In genomic region chr4:3623106-3623505, GRCh38 we compare ENCODE assay signal across 32 cellular contexts.
"Had no signal": no experiment of that assay in that cellular context is flagged by ENCODE, and none has a peak within 500 bp of the region (broad histone marks: within the 10 kb centered on the region; RNA-seq: fewer than 3 reads in every experiment).

No MANE protein-coding gene starts in this region.

- ATAC-seq: activated CD4-positive, alpha-beta T cell treated with anti-CD3 and anti-CD28 coated beads for 36 hours; activated CD8-positive, alpha-beta memory T cell treated with anti-CD3 and anti-CD28 coated beads, Interleukin-2, amount 10 ng/mL, durations not matched to agents 7 days and 5 days; activated CD8-positive, alpha-beta T cell treated with anti-CD3 and anti-CD28 coated beads, Interleukin-2, amount 10 ng/mL, durations not matched to agents 7 days and 5 days; activated naive CD8-positive, alpha-beta T cell treated with anti-CD3 and anti-CD28 coated beads, Interleukin-2, amount 50 U/mL, for 24 hours; gastroesophageal sphincter had no signal

- FAIRE-seq: colon, endometrium had no signal

- H3K36me3 Mint-ChIP-seq: activated CD4-positive, alpha-beta memory T cell treated with anti-CD3 and anti-CD28 coated beads for 36 hours; activated CD8-positive, alpha-beta memory T cell treated with anti-CD3 and anti-CD28 coated beads, Interleukin-2, amount 10 ng/mL, durations not matched to agents 7 days and 5 days; activated naive CD4-positive, alpha-beta T cell treated with anti-CD3 and anti-CD28 coated beads, Interleukin-2, amount 50 U/mL, for 24 hours; activated naive CD8-positive, alpha-beta T cell treated with anti-CD3 and anti-CD28 coated beads for 36 hours; brain had no signal

- H3K4me3 Mint-ChIP-seq: activated CD4-positive, alpha-beta memory T cell treated with anti-CD3 and anti-CD28 coated beads for 36 hours; activated CD4-positive, alpha-beta T cell treated with anti-CD3 and anti-CD28 coated beads for 36 hours; activated CD4-positive, alpha-beta T cell treated with anti-CD3 and anti-CD28 coated beads, Interleukin-2, amount 10 ng/mL, durations not matched to agents 24 days and 14 days; activated CD8-positive, alpha-beta memory T cell treated with anti-CD3 and anti-CD28 coated beads, Interleukin-2, amount 10 ng/mL, durations not matched to agents 7 days and 5 days; activated CD8-positive, alpha-beta T cell treated with anti-CD3 and anti-CD28 coated beads, Interleukin-2, amount 10 ng/mL, durations not matched to agents 7 days and 5 days; activated naive CD4-positive, alpha-beta T cell treated with anti-CD3 and anti-CD28 coated beads for 36 hours; activated naive CD4-positive, alpha-beta T cell treated with anti-CD3 and anti-CD28 coated beads, Interleukin-2, amount 50 U/mL, for 24 hours; activated naive CD8-positive, alpha-beta T cell treated with anti-CD3 and anti-CD28 coated beads for 36 hours; activated naive CD8-positive, alpha-beta T cell treated with anti-CD3 and anti-CD28 coated beads, Interleukin-2, amount 50 U/mL, for 24 hours; activated T-helper 1 cell treated with anti-CD3 and anti-CD28 coated beads, Interleukin-12 subunit alpha, Interleukin-12 subunit beta, Interleukin-2, Interleukin-4 antibody, amounts not matched to agents 30 ng/mL and 10 ng/mL and 1 ng/mL, durations not matched to agents 14 hours and 24 hours and 36 hours; central memory CD8-positive, alpha-beta T cell had no signal

- DNase-seq: activated CD4-positive, alpha-beta memory T cell treated with anti-CD3 and anti-CD28 coated beads for 36 hours; activated CD4-positive, alpha-beta T cell treated with anti-CD3 and anti-CD28 coated beads for 36 hours; activated CD4-positive, alpha-beta T cell treated with anti-CD3 and anti-CD28 coated beads, Interleukin-2, amount 10 ng/mL, durations not matched to agents 24 days and 14 days; activated CD4-positive, CD25-positive, alpha-beta regulatory T cell; activated CD4-positive, CD25-positive, alpha-beta regulatory T cell treated with anti-CD3 and anti-CD28 coated beads, Interleukin-2, amount 50 U/mL, for 72 hours; activated CD8-positive, alpha-beta memory T cell treated with anti-CD3 and anti-CD28 coated beads, Interleukin-2, amount 10 ng/mL, durations not matched to agents 7 days and 5 days; activated CD8-positive, alpha-beta memory T cell treated with anti-CD3 and anti-CD28 coated beads, Interleukin-2, amount 50 U/mL, for 4 hours; activated CD8-positive, alpha-beta T cell treated with anti-CD3 and anti-CD28 coated beads, Interleukin-2, amount 10 ng/mL, durations not matched to agents 7 days and 5 days; activated effector memory CD4-positive, alpha-beta T cell treated with anti-CD3 and anti-CD28 coated beads, Interleukin-2, amount 50 U/mL, for 16 hours; activated naive CD4-positive, alpha-beta T cell treated with anti-CD3 and anti-CD28 coated beads for 36 hours; activated naive CD8-positive, alpha-beta T cell treated with anti-CD3 and anti-CD28 coated beads for 36 hours; activated naive CD8-positive, alpha-beta T cell treated with anti-CD3 and anti-CD28 coated beads, Interleukin-2, amount 50 U/mL, for 24 hours; activated T-cell treated with anti-CD3 and anti-CD28 coated beads, Interleukin-2, amount 50 U/mL, for 1 hour; activated T-cell treated with anti-CD3 and anti-CD28 coated beads, Interleukin-2, amount 50 U/mL, for 48 hours; adrenal gland; cortex of kidney; dermis blood vessel endothelial cell; effector CD8-positive, alpha-beta T cell; esophagus squamous epithelium; foreskin melanocyte; T-helper 2 cell had no signal

- H3K27ac ChIP-seq: adrenal gland, ascending aorta, breast epithelium, epithelial cell of prostate, esophagus squamous epithelium, gastroesophageal sphincter had no signal

- H3K9me3 ChIP-seq: adrenal gland, ascending aorta, breast epithelium, esophagus squamous epithelium had no signal

- H3K27ac Mint-ChIP-seq: activated CD4-positive, alpha-beta memory T cell treated with anti-CD3 and anti-CD28 coated beads for 36 hours; activated CD4-positive, alpha-beta T cell treated with anti-CD3 and anti-CD28 coated beads for 36 hours; activated CD4-positive, alpha-beta T cell treated with anti-CD3 and anti-CD28 coated beads, Interleukin-2, amount 10 ng/mL, durations not matched to agents 24 days and 14 days; activated CD8-positive, alpha-beta memory T cell treated with anti-CD3 and anti-CD28 coated beads, Interleukin-2, amount 10 ng/mL, durations not matched to agents 7 days and 5 days; activated CD8-positive, alpha-beta T cell treated with anti-CD3 and anti-CD28 coated beads, Interleukin-2, amount 10 ng/mL, durations not matched to agents 7 days and 5 days; activated naive CD4-positive, alpha-beta T cell treated with anti-CD3 and anti-CD28 coated beads for 36 hours; activated naive CD4-positive, alpha-beta T cell treated with anti-CD3 and anti-CD28 coated beads, Interleukin-2, amount 50 U/mL, for 24 hours; activated naive CD8-positive, alpha-beta T cell treated with anti-CD3 and anti-CD28 coated beads for 36 hours; activated naive CD8-positive, alpha-beta T cell treated with anti-CD3 and anti-CD28 coated beads, Interleukin-2, amount 50 U/mL, for 24 hours; activated T-helper 1 cell treated with anti-CD3 and anti-CD28 coated beads, Interleukin-12 subunit alpha, Interleukin-12 subunit beta, Interleukin-2, Interleukin-4 antibody, amounts not matched to agents 30 ng/mL and 10 ng/mL and 1 ng/mL, durations not matched to agents 14 hours and 24 hours and 36 hours; activated T-helper 2 cell treated with anti-CD3 and anti-CD28 coated beads, Interferon-gamma antibody, Interleukin-2, Interleukin-4, amounts not matched to agents 10 μg/mL and 5 μg/mL and 100 μg/mL, durations not matched to agents 14 hours and 24 hours and 36 hours had no signal

- H3K36me3 ChIP-seq: adrenal gland, ascending aorta, breast epithelium, esophagus squamous epithelium, gastroesophageal sphincter had no signal

- H3K4me1 ChIP-seq: adrenal gland, ascending aorta, breast epithelium, esophagus squamous epithelium, gastroesophageal sphincter had no signal

- H3K4me1 Mint-ChIP-seq: activated naive CD4-positive, alpha-beta T cell treated with anti-CD3 and anti-CD28 coated beads, Interleukin-2, amount 50 U/mL, for 24 hours; activated naive CD8-positive, alpha-beta T cell treated with anti-CD3 and anti-CD28 coated beads for 36 hours had no signal

- H3K4me3 ChIP-seq: adrenal gland, ascending aorta, breast epithelium, esophagus squamous epithelium, gastroesophageal sphincter had no signal

- H3K9me3 Mint-ChIP-seq: activated CD4-positive, alpha-beta memory T cell treated with anti-CD3 and anti-CD28 coated beads for 36 hours; activated CD4-positive, alpha-beta T cell treated with anti-CD3 and anti-CD28 coated beads, Interleukin-2, amount 10 ng/mL, durations not matched to agents 24 days and 14 days; activated naive CD4-positive, alpha-beta T cell treated with anti-CD3 and anti-CD28 coated beads for 36 hours; activated naive CD4-positive, alpha-beta T cell treated with anti-CD3 and anti-CD28 coated beads, Interleukin-2, amount 50 U/mL, for 24 hours; activated naive CD8-positive, alpha-beta T cell treated with anti-CD3 and anti-CD28 coated beads for 36 hours; activated naive CD8-positive, alpha-beta T cell treated with anti-CD3 and anti-CD28 coated beads, Interleukin-2, amount 50 U/mL, for 24 hours; activated T-helper 1 cell treated with anti-CD3 and anti-CD28 coated beads, Interleukin-12 subunit alpha, Interleukin-12 subunit beta, Interleukin-2, Interleukin-4 antibody, amounts not matched to agents 30 ng/mL and 10 ng/mL and 1 ng/mL, durations not matched to agents 14 hours and 24 hours and 36 hours; activated T-helper 2 cell treated with anti-CD3 and anti-CD28 coated beads, Interferon-gamma antibody, Interleukin-2, Interleukin-4, amounts not matched to agents 10 μg/mL and 5 μg/mL and 100 μg/mL, durations not matched to agents 14 hours and 24 hours and 36 hours; central memory CD8-positive, alpha-beta T cell had no signal
